1 cellular context compared by ENCODE assay signal in the genomic region with DNA sequence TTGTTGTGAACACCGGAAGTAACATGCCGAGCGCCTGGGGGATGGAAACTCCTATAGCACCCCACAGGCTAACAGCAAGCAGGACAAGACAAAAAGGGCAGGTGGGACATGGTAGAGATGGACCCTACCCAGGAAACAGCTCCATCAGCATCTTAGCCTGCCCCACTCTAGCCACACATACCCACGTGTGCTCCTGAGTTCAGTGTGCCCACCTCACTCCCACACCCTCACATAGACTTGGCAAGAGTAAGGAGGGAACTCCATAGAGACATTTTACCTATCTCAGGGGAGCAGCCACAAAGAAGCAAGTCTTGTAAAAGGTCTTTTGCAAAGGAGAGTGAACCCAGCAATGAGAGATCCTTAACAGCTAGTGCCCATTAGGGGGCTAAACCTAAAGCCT.
TF ChIP-seq lines count a peak whose summit lies in the region.

No MANE protein-coding gene starts in this region.

TF ChIP-seq in H1, 55 proteins besides CTCF, POLR2A, EP300 and RAD21:
- TF ChIP-seq SAP30 (IDR thresholded peaks at IDR 0.05; ENCODE audit: insufficient read depth, insufficient replicate concordance, low read length) = no peak
TF ChIP-seq in H1: peak in this region for 0.
